16 cellular contexts compared by ENCODE assay signal in the genomic region with DNA sequence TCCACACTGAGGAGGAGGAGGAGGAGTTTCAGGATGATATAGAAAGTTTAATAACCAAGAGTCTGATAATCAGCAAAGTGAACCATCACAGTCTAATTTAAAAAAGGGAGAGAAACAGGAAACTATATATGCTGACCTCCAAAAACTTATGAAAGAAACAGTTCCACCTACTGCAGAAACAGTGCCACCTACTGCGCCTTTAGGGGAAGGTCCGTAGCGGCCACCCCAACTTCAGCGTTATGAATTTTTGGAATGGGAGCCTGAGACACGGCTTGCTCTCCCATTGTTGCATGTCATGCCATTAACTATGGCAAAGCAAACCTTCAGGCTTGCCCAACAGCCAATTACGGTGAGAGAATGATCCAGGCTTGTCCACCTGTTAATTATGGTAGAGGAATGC.
A peak's percentile ranks its signal among the peaks of the same experiment; 100 is the strongest.
DNase-seq lines count a peak whose midpoint lies in the region; ATAC-seq and TF ChIP-seq lines count a peak whose summit lies in the region.
"Had no signal": no experiment of that assay in that cellular context is flagged by ENCODE, and none has a peak within 500 bp of the region (broad histone marks: within the 10 kb centered on the region; RNA-seq: fewer than 3 reads in every experiment).

No MANE protein-coding gene starts in this region.

- H3K79me2 ChIP-seq in Loucy (ENCODE audit: insufficient read depth, low read length) = no peaks in the 10 kb centered on the region

- H3K9me3 Mint-ChIP-seq in nephron progenitor cell = peaks cover 5% of the 10 kb centered on the region

- no peak overlapping the region for H3K4me2 ChIP-seq in Loucy (ENCODE audit: low read depth, low read length, poor library complexity, severe bottlenecking)
- H3K4me2 ChIP-seq: BLaER1 treated with 17β-estradiol and CSF1 and Interleukin-3, amounts not matched to agents 10 nM and 100 nM had no signal

- ATAC-seq in GM18519 (IDR thresholded peaks at IDR 0.05; ENCODE audit: low FRiP score, unreplicated experiment) (no peak), GM21576 (IDR thresholded peaks at IDR 0.05; ENCODE audit: unreplicated experiment) (no peak)

- DNase-seq in SW480 (ENCODE audit: low spot score) (peak; percentile 12), nephron progenitor cell (peak; percentile 21)
- DNase-seq in stimulated activated naive CD4-positive, alpha-beta T cell treated with Interleukin-2 at 50 U/mL for 16 hours (lab: John Stamatoyannopoulos, UW) = no peak
- DNase-seq: activated CD4-positive, alpha-beta T cell treated with anti-CD3 and anti-CD28 coated beads for 4 hours; activated T-cell treated with anti-CD3 and anti-CD28 coated beads, Interleukin-2, amount 50 U/mL, for 24 hours; NCI-H1092 treated with DMSO at 0.1 percent for 48 hours; NCI-H446; stimulated activated CD4-positive, alpha-beta T cell treated with anti-CD3 and anti-CD28 coated beads, Interleukin-1b, Interleukin-23, amount 100 ng/mL, for 48 hours; T-helper 2 cell; trophoblast cell had no signal

- H3K36me3 ChIP-seq in Loucy (ENCODE audit: insufficient read depth, low read length) = no peaks in the 10 kb centered on the region
- H3K36me3 ChIP-seq: BLaER1 treated with 17β-estradiol and CSF1 and Interleukin-3, amounts not matched to agents 10 nM and 100 nM; HAP-1 had no signal

- no peaks in the 10 kb centered on the region for H3K9me2 ChIP-seq in Loucy (replicated peaks; ENCODE audit: low read depth, low read length)

- peak; percentile 6; the same call in 1 of the 3 replicates for TF ChIP-seq CTCF in GM12872 (IDR thresholded peaks at IDR 0.05; ENCODE audit: insufficient read depth, low read depth, low read length)
- TF ChIP-seq CTCF in Loucy (conservative IDR thresholded peaks at IDR 0.05; ENCODE audit: low read length) = peak; percentile 33; the same call in 1 of the 2 replicates
- TF ChIP-seq CTCF in nephron progenitor cell (IDR thresholded peaks at IDR 0.05) = peak; percentile 60

- no peaks in the 10 kb centered on the region for H3F3A ChIP-seq in Loucy (ENCODE audit: low read depth)

- no peak overlapping the region for H2AFZ ChIP-seq in Loucy (ENCODE audit: low read length)

- no peaks in the 10 kb centered on the region for H3K9me3 ChIP-seq in Loucy (ENCODE audit: insufficient read depth, low read depth, low read length)
- H3K9me3 ChIP-seq: BLaER1 treated with 17β-estradiol and CSF1 and Interleukin-3, amounts not matched to agents 10 nM and 100 nM; HAP-1 had no signal

- no peaks in the 10 kb centered on the region for H4K20me1 ChIP-seq in Loucy (ENCODE audit: insufficient read depth, low read length, poor library complexity, severe bottlenecking)
- H4K20me1 ChIP-seq: BLaER1 treated with 17β-estradiol and CSF1 and Interleukin-3, amounts not matched to agents 10 nM and 100 nM had no signal

- H3K4me3 ChIP-seq in Loucy (ENCODE audit: low read length, poor library complexity, severe bottlenecking) = no peak overlapping the region
- H3K4me3 ChIP-seq: BLaER1 treated with 17β-estradiol and CSF1 and Interleukin-3, amounts not matched to agents 10 nM and 100 nM; HAP-1 had no signal

- H3K27me3 Mint-ChIP-seq in nephron progenitor cell (ENCODE audit: low read depth, poor library complexity) = peaks cover 2% of the 10 kb centered on the region
- H3K27me3 Mint-ChIP-seq: activated T-cell treated with anti-CD3 and anti-CD28 coated beads, Interleukin-2, amount 50 U/mL, for 24 hours had no signal

- no peaks in the 10 kb centered on the region for H3K4me1 ChIP-seq in Loucy (ENCODE audit: insufficient read depth, low read length, poor library complexity, severe bottlenecking)
- H3K4me1 ChIP-seq: BLaER1 treated with 17β-estradiol and CSF1 and Interleukin-3, amounts not matched to agents 10 nM and 100 nM had no signal

- H3K9ac ChIP-seq in Loucy (ENCODE audit: low read depth, low read length, poor library complexity, severe bottlenecking) = no peak overlapping the region
- H3K9ac ChIP-seq: BLaER1 treated with 17β-estradiol and CSF1 and Interleukin-3, amounts not matched to agents 10 nM and 100 nM had no signal

- H3K4me3 Mint-ChIP-seq in nephron progenitor cell = no peak overlapping the region
- H3K4me3 Mint-ChIP-seq: activated T-cell treated with anti-CD3 and anti-CD28 coated beads, Interleukin-2, amount 50 U/mL, for 24 hours had no signal

- no peaks in the 10 kb centered on the region for H3K4me1 Mint-ChIP-seq in nephron progenitor cell

- no peaks in the 10 kb centered on the region for H3K27me3 ChIP-seq in Loucy (ENCODE audit: insufficient read depth, low read length, poor library complexity, severe bottlenecking)
- H3K27me3 ChIP-seq: BLaER1 treated with 17β-estradiol and CSF1 and Interleukin-3, amounts not matched to agents 10 nM and 100 nM had no signal

- no peak overlapping the region for H3K27ac Mint-ChIP-seq in nephron progenitor cell
- H3K27ac Mint-ChIP-seq: activated T-cell treated with anti-CD3 and anti-CD28 coated beads, Interleukin-2, amount 50 U/mL, for 24 hours had no signal

- no peaks in the 10 kb centered on the region for H3K36me3 Mint-ChIP-seq in nephron progenitor cell (ENCODE audit: low read depth)

Comparison
In these comparisons a context has a peak if more than half of its experiments do, and no peak if none do; other contexts are left out.
1. CTCF ChIP-seq: peak in every context shown above with its lines; median percentile 60 in nephron progenitor cell; 33 in Loucy; 6 in GM12872.